Comparison of ENCODE assay signal across 2 cellular contexts in genomic region chr9:36204906-36205547, GRCh38.
TF ChIP-seq lines count a peak whose summit lies in the region.

No MANE protein-coding gene starts in this region.

TF ChIP-seq in IMR-90, 13 proteins besides CTCF, POLR2A, EP300 and RAD21:
- TF ChIP-seq NFE2L2 (IDR thresholded peaks at IDR 0.05; ENCODE audit: low read depth, low read length) (no peak), SMC3 (IDR thresholded peaks at IDR 0.05; ENCODE audit: low read depth, low read length) (no peak), CEBPB (IDR thresholded peaks at IDR 0.05; ENCODE audit: low read depth, low read length) (no peak), CHD1 (IDR thresholded peaks at IDR 0.05; ENCODE audit: low read depth, low read length) (no peak), BHLHE40 (IDR thresholded peaks at IDR 0.05; ENCODE audit: low read depth, low read length) (no peak), MAZ (IDR thresholded peaks at IDR 0.05; ENCODE audit: borderline replicate concordance, low read depth, low read length) (no peak)
- TF ChIP-seq, protein P1, sequence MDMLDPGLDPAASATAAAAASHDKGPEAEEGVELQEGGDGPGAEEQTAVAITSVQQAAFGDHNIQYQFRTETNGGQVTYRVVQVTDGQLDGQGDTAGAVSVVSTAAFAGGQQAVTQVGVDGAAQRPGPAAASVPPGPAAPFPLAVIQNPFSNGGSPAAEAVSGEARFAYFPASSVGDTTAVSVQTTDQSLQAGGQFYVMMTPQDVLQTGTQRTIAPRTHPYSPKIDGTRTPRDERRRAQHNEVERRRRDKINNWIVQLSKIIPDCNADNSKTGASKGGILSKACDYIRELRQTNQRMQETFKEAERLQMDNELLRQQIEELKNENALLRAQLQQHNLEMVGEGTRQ (IDR thresholded peaks at IDR 0.05; ENCODE audit: low read depth, low read length): no peak
- TF ChIP-seq, protein P2, sequence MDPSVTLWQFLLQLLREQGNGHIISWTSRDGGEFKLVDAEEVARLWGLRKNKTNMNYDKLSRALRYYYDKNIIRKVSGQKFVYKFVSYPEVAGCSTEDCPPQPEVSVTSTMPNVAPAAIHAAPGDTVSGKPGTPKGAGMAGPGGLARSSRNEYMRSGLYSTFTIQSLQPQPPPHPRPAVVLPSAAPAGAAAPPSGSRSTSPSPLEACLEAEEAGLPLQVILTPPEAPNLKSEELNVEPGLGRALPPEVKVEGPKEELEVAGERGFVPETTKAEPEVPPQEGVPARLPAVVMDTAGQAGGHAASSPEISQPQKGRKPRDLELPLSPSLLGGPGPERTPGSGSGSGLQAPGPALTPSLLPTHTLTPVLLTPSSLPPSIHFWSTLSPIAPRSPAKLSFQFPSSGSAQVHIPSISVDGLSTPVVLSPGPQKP (IDR thresholded peaks at IDR 0.05; ENCODE audit: borderline replicate concordance, low read depth, low read length): no peak

TF ChIP-seq in HepG2, 621 proteins besides CTCF, POLR2A, EP300 and RAD21:
- TF ChIP-seq, protein P3, sequence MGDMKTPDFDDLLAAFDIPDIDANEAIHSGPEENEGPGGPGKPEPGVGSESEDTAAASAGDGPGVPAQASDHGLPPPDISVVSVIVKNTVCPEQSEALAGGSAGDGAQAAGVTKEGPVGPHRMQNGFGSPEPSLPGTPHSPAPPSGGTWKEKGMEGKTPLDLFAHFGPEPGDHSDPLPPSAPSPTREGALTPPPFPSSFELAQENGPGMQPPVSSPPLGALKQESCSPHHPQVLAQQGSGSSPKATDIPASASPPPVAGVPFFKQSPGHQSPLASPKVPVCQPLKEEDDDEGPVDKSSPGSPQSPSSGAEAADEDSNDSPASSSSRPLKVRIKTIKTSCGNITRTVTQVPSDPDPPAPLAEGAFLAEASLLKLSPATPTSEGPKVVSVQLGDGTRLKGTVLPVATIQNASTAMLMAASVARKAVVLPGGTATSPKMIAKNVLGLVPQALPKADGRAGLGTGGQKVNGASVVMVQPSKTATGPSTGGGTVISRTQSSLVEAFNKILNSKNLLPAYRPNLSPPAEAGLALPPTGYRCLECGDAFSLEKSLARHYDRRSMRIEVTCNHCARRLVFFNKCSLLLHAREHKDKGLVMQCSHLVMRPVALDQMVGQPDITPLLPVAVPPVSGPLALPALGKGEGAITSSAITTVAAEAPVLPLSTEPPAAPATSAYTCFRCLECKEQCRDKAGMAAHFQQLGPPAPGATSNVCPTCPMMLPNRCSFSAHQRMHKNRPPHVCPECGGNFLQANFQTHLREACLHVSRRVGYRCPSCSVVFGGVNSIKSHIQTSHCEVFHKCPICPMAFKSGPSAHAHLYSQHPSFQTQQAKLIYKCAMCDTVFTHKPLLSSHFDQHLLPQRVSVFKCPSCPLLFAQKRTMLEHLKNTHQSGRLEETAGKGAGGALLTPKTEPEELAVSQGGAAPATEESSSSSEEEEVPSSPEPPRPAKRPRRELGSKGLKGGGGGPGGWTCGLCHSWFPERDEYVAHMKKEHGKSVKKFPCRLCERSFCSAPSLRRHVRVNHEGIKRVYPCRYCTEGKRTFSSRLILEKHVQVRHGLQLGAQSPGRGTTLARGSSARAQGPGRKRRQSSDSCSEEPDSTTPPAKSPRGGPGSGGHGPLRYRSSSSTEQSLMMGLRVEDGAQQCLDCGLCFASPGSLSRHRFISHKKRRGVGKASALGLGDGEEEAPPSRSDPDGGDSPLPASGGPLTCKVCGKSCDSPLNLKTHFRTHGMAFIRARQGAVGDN (CRISPR knock-in tag; IDR thresholded peaks at IDR 0.05): peak; percentile 18; the same call in 1 of the 2 replicates
- TF ChIP-seq ZNF746 (CRISPR knock-in tag; IDR thresholded peaks at IDR 0.05): no peak
- TF ChIP-seq STAG1 (CRISPR knock-in tag; IDR thresholded peaks at IDR 0.05): peak; percentile 62
